In genomic region chr21:31264574-31264973, GRCh38 we compare ENCODE assay signal across 16 cellular contexts.
DNase-seq lines count a peak whose midpoint lies in the region; ATAC-seq and TF ChIP-seq lines count a peak whose summit lies in the region.
"Had no signal": no experiment of that assay in that cellular context is flagged by ENCODE, and none has a peak within 500 bp of the region (broad histone marks: within the 10 kb centered on the region; RNA-seq: fewer than 3 reads in every experiment).

No MANE protein-coding gene starts in this region.

- no peaks in the 10 kb centered on the region for H3K36me3 Mint-ChIP-seq in Calu3 (ENCODE audit: insufficient read depth, unreplicated experiment)

- H4K20me1 ChIP-seq in DND-41 (ENCODE audit: insufficient read depth, low read length) (no peaks in the 10 kb centered on the region), Loucy (ENCODE audit: insufficient read depth, low read length, poor library complexity, severe bottlenecking) (no peaks in the 10 kb centered on the region), osteoblast (ENCODE audit: insufficient read depth, low read length) (peaks cover 2% of the 10 kb centered on the region)

- H3F3A ChIP-seq in Loucy (ENCODE audit: low read depth): no peaks in the 10 kb centered on the region

- H3K27ac ChIP-seq in DND-41 (ENCODE audit: low read length) (no peak overlapping the region), osteoblast (ENCODE audit: low read depth, low read length) (no peak overlapping the region)
- H3K27ac ChIP-seq: HL-60 had no signal

- no TSS peak for BruUV-seq in Calu3 (replicated peaks; lab: Mats Ljungman, UMichigan)

- no peak for ATAC-seq in DND-41 (ENCODE audit: insufficient read depth, low read depth)

- intact Hi-C loops in Calu3 (cut with micrococcal nuclease; ENCODE audit: unreplicated experiment): no loop called here

- no peak for DNase-seq in DND-41
- DNase-seq in choroid plexus epithelial cell (ENCODE audit: low read depth): no peak
- no peak for DNase-seq in osteoblast (ENCODE audit: insufficient read length, low spot score, missing footprints)
- no peak for DNase-seq in Calu3
- no peak for DNase-seq in UCSD-AML1 (lab: John Stamatoyannopoulos, UW; ENCODE audit: unreplicated experiment)
- DNase-seq in Ammon's horn (ENCODE audit: low spot score): no peak
- DNase-seq: ACHN; CD8-positive, alpha-beta memory T cell; KG1; NCI-H1417; NCI-H2029; NCI-H510A treated with DMSO at 0.1 percent for 48 hours; SHP77 had no signal

- H2AFZ ChIP-seq in DND-41 (ENCODE audit: low read depth, low read length) (no peak overlapping the region), Loucy (ENCODE audit: low read length) (no peak overlapping the region), osteoblast (ENCODE audit: low read length) (no peak overlapping the region)

- CTCF ChIA-PET in Calu3 (lab: Charles Lee): no interaction called here

- no peaks in the 10 kb centered on the region for H3K9me3 ChIP-seq in DND-41 (ENCODE audit: insufficient read depth, low read length, severe bottlenecking)
- no peaks in the 10 kb centered on the region for H3K9me3 ChIP-seq in Loucy (ENCODE audit: insufficient read depth, low read depth, low read length)
- no peaks in the 10 kb centered on the region for H3K9me3 ChIP-seq in osteoblast (ENCODE audit: low read depth, low read length)

- no peak overlapping the region for H3K4me3 Mint-ChIP-seq in Calu3 (ENCODE audit: low read depth, unreplicated experiment)
- H3K4me3 Mint-ChIP-seq: B cell had no signal

- H3K4me1 ChIP-seq in DND-41 (ENCODE audit: insufficient read depth, low read length) (peaks cover 16% of the 10 kb centered on the region), Loucy (ENCODE audit: insufficient read depth, low read length, poor library complexity, severe bottlenecking) (peaks cover 29% of the 10 kb centered on the region), osteoblast (ENCODE audit: insufficient read depth, low read length) (no peaks in the 10 kb centered on the region)

- H3K27me3 Mint-ChIP-seq in Calu3 (ENCODE audit: unreplicated experiment): no peaks in the 10 kb centered on the region

- TF ChIP-seq CTCF in DND-41 (IDR thresholded peaks at IDR 0.05; ENCODE audit: borderline replicate concordance, extremely low read depth, low read length, poor library complexity, severe bottlenecking) (peak; percentile 18), Loucy (conservative IDR thresholded peaks at IDR 0.05; ENCODE audit: low read length) (peak; percentile 36), choroid plexus epithelial cell (conservative IDR thresholded peaks at IDR 0.05; ENCODE audit: low read depth, low read length) (peak; percentile 30), osteoblast (IDR thresholded peaks at IDR 0.05; ENCODE audit: extremely low read depth, low read depth, low read length) (peak; percentile 16), Calu3 (IDR thresholded peaks at IDR 0.05; ENCODE audit: unreplicated experiment) (no peak)

- no peak overlapping the region for H3K9ac ChIP-seq in DND-41 (ENCODE audit: low read depth, low read length)
- no peak overlapping the region for H3K9ac ChIP-seq in Loucy (ENCODE audit: low read depth, low read length, poor library complexity, severe bottlenecking)

- no peaks in the 10 kb centered on the region for H3K9me3 Mint-ChIP-seq in Calu3 (ENCODE audit: low read depth, unreplicated experiment)
- H3K9me3 Mint-ChIP-seq: CD8-positive, alpha-beta memory T cell had no signal

- H3K79me2 ChIP-seq in DND-41 (ENCODE audit: insufficient read depth, low read length): no peaks in the 10 kb centered on the region
- no peaks in the 10 kb centered on the region for H3K79me2 ChIP-seq in Loucy (ENCODE audit: insufficient read depth, low read length)
- no peaks in the 10 kb centered on the region for H3K79me2 ChIP-seq in osteoblast (ENCODE audit: insufficient read depth, low read length)

- H3K4me2 ChIP-seq in DND-41 (ENCODE audit: insufficient read depth, low read length) (no peak overlapping the region), Loucy (ENCODE audit: low read depth, low read length, poor library complexity, severe bottlenecking) (no peak overlapping the region), osteoblast (ENCODE audit: insufficient read depth, low read length) (no peak overlapping the region)

- no peak overlapping the region for H3K27ac Mint-ChIP-seq in Calu3 (ENCODE audit: unreplicated experiment)
- H3K27ac Mint-ChIP-seq: B cell had no signal

- H3K27me3 ChIP-seq in DND-41 (ENCODE audit: insufficient read depth, low read length, poor library complexity): no peaks in the 10 kb centered on the region
- H3K27me3 ChIP-seq in Loucy (ENCODE audit: insufficient read depth, low read length, poor library complexity, severe bottlenecking): no peaks in the 10 kb centered on the region
- no peaks in the 10 kb centered on the region for H3K27me3 ChIP-seq in osteoblast (ENCODE audit: insufficient read depth, low read length)

- no peaks in the 10 kb centered on the region for H3K9me2 ChIP-seq in Loucy (replicated peaks; ENCODE audit: low read depth, low read length)

- H3K4me3 ChIP-seq in DND-41 (ENCODE audit: low read depth in 1 of 2, low read length in 2 of 2): no peak overlapping the region
- no peak overlapping the region for H3K4me3 ChIP-seq in Loucy (ENCODE audit: low read length, poor library complexity, severe bottlenecking)
- no peak overlapping the region for H3K4me3 ChIP-seq in choroid plexus epithelial cell (ENCODE audit: low read depth, low read length)
- no peak overlapping the region for H3K4me3 ChIP-seq in osteoblast (ENCODE audit: insufficient read depth, low read length)

- H3K4me1 Mint-ChIP-seq in Calu3 (ENCODE audit: low read depth, unreplicated experiment): no peaks in the 10 kb centered on the region
- H3K4me1 Mint-ChIP-seq: B cell had no signal

- H3K36me3 ChIP-seq in DND-41 (ENCODE audit: insufficient read depth, low read length) (peaks cover 7% of the 10 kb centered on the region; the same call in 1 of the 2 replicates), Loucy (ENCODE audit: insufficient read depth, low read length) (no peaks in the 10 kb centered on the region; the same call in 1 of the 2 replicates), osteoblast (ENCODE audit: insufficient read depth, low read length) (no peaks in the 10 kb centered on the region)
